Comparison of ENCODE assay signal across 13 cellular contexts in the genomic region with DNA sequence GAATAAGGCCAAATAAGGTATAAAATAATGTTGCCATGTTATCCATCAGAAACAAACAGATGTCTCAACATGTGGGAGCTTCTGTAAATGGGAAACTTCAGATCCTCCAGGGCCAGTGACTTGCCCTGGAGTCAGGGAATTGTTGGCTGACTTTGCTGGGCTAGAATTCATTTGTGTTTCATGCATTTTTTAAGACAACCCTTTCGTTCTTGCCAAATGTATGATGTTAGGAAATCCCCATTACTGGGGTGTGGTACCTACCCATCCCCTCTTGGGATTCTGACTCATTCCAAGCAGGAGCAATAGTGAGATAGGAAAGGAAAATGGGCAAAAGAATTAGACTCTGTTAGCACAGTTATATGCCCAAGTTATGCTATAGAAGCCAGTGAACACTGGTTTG. TPM values are rescaled to one million over a fixed set of nuclear protein-coding genes. Genes with fewer than 3 reads are reported as not detected.
DNase-seq lines count a peak whose midpoint lies in the region; ATAC-seq and TF ChIP-seq lines count a peak whose summit lies in the region.
"Had no signal": no experiment of that assay in that cellular context is flagged by ENCODE, and none has a peak within 500 bp of the region (broad histone marks: within the 10 kb centered on the region; RNA-seq: fewer than 3 reads in every experiment).

No MANE protein-coding gene starts in this region.

- H3K4me3 ChIP-seq in fibroblast of the aortic adventitia (ENCODE audit: low read depth, low read length) = no peak overlapping the region
- H3K4me3 ChIP-seq in hepatocyte = no peak overlapping the region
- no peak overlapping the region for H3K4me3 ChIP-seq in WERI-Rb-1 (ENCODE audit: low read depth, low read length)
- H3K4me3 ChIP-seq: BLaER1 had no signal

- peaks cover 8% of the 10 kb centered on the region for H3K9me3 Mint-ChIP-seq in osteocyte (ENCODE audit: unreplicated experiment)
- H3K9me3 Mint-ChIP-seq: activated naive CD4-positive, alpha-beta T cell treated with anti-CD3 and anti-CD28 coated beads, Interleukin-2, amount 50 U/mL, for 24 hours had no signal

- no peaks in the 10 kb centered on the region for H3K27me3 Mint-ChIP-seq in osteocyte (ENCODE audit: unreplicated experiment)
- H3K27me3 Mint-ChIP-seq: activated naive CD4-positive, alpha-beta T cell treated with anti-CD3 and anti-CD28 coated beads, Interleukin-2, amount 50 U/mL, for 24 hours had no signal

- H3K27me3 ChIP-seq in hepatocyte (no peaks in the 10 kb centered on the region), WERI-Rb-1 (ENCODE audit: insufficient read depth, low read depth, severe bottlenecking) (no peaks in the 10 kb centered on the region)
- H3K27me3 ChIP-seq: BLaER1 had no signal

- POLR2A ChIA-PET in RWPE1 (lab: Yijun Ruan, JAX; ENCODE audit: low non-redundant PET) = no interaction called here

- H3K4me3 Mint-ChIP-seq in osteocyte (ENCODE audit: unreplicated experiment) = no peak overlapping the region
- H3K4me3 Mint-ChIP-seq: activated naive CD4-positive, alpha-beta T cell treated with anti-CD3 and anti-CD28 coated beads, Interleukin-2, amount 50 U/mL, for 24 hours had no signal

- no peaks in the 10 kb centered on the region for H3K79me2 ChIP-seq in hepatocyte

- H3K36me3 ChIP-seq in hepatocyte (replicated peaks; ENCODE audit: insufficient read depth, low read depth) (no peaks in the 10 kb centered on the region), WERI-Rb-1 (no peaks in the 10 kb centered on the region)

- peaks cover 17% of the 10 kb centered on the region for H3K4me1 Mint-ChIP-seq in osteocyte (ENCODE audit: unreplicated experiment)
- H3K4me1 Mint-ChIP-seq: activated naive CD4-positive, alpha-beta T cell treated with anti-CD3 and anti-CD28 coated beads, Interleukin-2, amount 50 U/mL, for 24 hours had no signal

- H3K36me3 Mint-ChIP-seq in osteocyte (ENCODE audit: unreplicated experiment) = peaks cover 16% of the 10 kb centered on the region

- H3K27ac Mint-ChIP-seq in osteocyte (ENCODE audit: unreplicated experiment) = peak overlapping the region; percentile 92
- H3K27ac Mint-ChIP-seq: activated naive CD4-positive, alpha-beta T cell treated with anti-CD3 and anti-CD28 coated beads, Interleukin-2, amount 50 U/mL, for 24 hours had no signal

- H3K9me2 ChIP-seq in hepatocyte (replicated peaks; ENCODE audit: insufficient read depth) = no peaks in the 10 kb centered on the region

- TF ChIP-seq CTCF in RWPE1 (conservative IDR thresholded peaks at IDR 0.05; ENCODE audit: low read depth) = no peak
- TF ChIP-seq CTCF in fibroblast of the aortic adventitia (IDR thresholded peaks at IDR 0.05; ENCODE audit: insufficient read depth, low read length) = no peak
- no peak for TF ChIP-seq CTCF in osteocyte (IDR thresholded peaks at IDR 0.05)
- no peak for TF ChIP-seq CTCF in hepatocyte (IDR thresholded peaks at IDR 0.05; ENCODE audit: poor library complexity)
- TF ChIP-seq CTCF in WERI-Rb-1 (IDR thresholded peaks at IDR 0.05; ENCODE audit: low read depth, low read length) = no peak

- H3K27ac ChIP-seq in RWPE1 = no peak overlapping the region
- no peak overlapping the region for H3K27ac ChIP-seq in hepatocyte
- H3K27ac ChIP-seq in WERI-Rb-1 = no peak overlapping the region
- H3K27ac ChIP-seq: BLaER1 had no signal

- 88% methylated on average over 1 of the region's 1 CpG for WGBS in hepatocyte (ENCODE audit: low lambda C conversion rate, missing lambda C conversion rate)

- CTCF ChIA-PET in RWPE1 (lab: Yijun Ruan, JAX) = interaction anchor here (0.6 kb wide), 1 partner anchor 359 kb away, joined by 3 read pairs; no protein-coding TSS in a partner anchor

- ATAC-seq in GM18861 (IDR thresholded peaks at IDR 0.05; ENCODE audit: unreplicated experiment) = no peak

- H2AFZ ChIP-seq in hepatocyte = no peak overlapping the region

- peaks cover 5% of the 10 kb centered on the region for H3K9me3 ChIP-seq in hepatocyte (ENCODE audit: low read depth)
- H3K9me3 ChIP-seq in WERI-Rb-1 (ENCODE audit: severe bottlenecking) = peaks cover 9% of the 10 kb centered on the region

- no peaks in the 10 kb centered on the region for H4K20me1 ChIP-seq in hepatocyte (ENCODE audit: insufficient read depth, poor library complexity, severe bottlenecking)
- H4K20me1 ChIP-seq: BLaER1 had no signal

- H3K4me1 ChIP-seq in hepatocyte (ENCODE audit: insufficient read depth) = no peaks in the 10 kb centered on the region

- no peak overlapping the region for H3K4me2 ChIP-seq in hepatocyte
- H3K4me2 ChIP-seq: BLaER1 had no signal

- DNase-seq in Daoy (ENCODE audit: low read depth) = peak; percentile 29
- peak; percentile 49 for DNase-seq in RWPE1 (ENCODE audit: low spot score)
- peak; percentile 99 for DNase-seq in fibroblast of the aortic adventitia (ENCODE audit: low read depth)
- DNase-seq in osteocyte (ENCODE audit: extremely low spot score, unreplicated experiment) = no peak
- no peak for DNase-seq in cerebellar nuclear complex (lab: John Stamatoyannopoulos, UW)
- no peak for DNase-seq in hepatocyte (ENCODE audit: low spot score)
- no peak for DNase-seq in WERI-Rb-1
- DNase-seq: stimulated activated CD4-positive, alpha-beta T cell treated with anti-CD3 and anti-CD28 coated beads, Interleukin-12 subunit alpha, Interleukin-12 subunit beta, amount 100 ng/mL, for 4 hours had no signal

RNA-seq across cellular contexts. Expression of a gene that starts 38.0 kb away (rescaled TPM):
- not detected in 2 replicates for total RNA-seq in Daoy (2014; rRNA removed; shearing (Covaris generic))
- total RNA-seq in fibroblast of the aortic adventitia (ENCODE audit: low replicate concordance) (not detected in 2 replicates), osteocyte (not detected in 2 replicates), hepatocyte (not detected in 2 replicates)
- not detected in 2 replicates for polyA plus RNA-seq in hepatocyte
- total RNA-seq: lung microvascular endothelial cell, temporal lobe had no signal

Comparison
In these comparisons a context has a peak if more than half of its experiments do, and no peak if none do; other contexts are left out.
1. DNase-seq: peak in Daoy (single experiment), RWPE1 (single experiment) and fibroblast of the aortic adventitia (single experiment); none in osteocyte (single experiment), cerebellar nuclear complex (0 of 2), hepatocyte (single experiment) and WERI-Rb-1 (single experiment).